ENCODE assay signal across 36 cellular contexts in the genomic region with DNA sequence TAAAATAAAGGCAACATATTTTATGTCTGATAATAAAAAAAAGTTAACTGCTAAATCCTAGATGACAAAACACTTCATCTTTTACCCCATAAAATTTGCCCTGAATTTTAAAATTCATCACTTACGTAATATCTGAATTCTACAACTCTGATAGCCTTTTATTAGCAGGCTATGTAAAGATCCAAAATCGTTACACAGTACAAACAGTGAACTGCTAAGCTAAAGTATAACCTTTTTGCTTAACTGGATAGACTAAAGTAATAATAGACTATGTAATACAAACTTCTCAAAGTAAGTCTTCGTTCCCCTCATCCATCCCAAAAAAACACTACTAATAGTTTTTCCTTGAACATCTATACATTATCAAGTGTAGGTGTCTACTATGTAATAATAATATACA.
"Had no signal": no experiment of that assay in that cellular context is flagged by ENCODE, and none has a peak within 500 bp of the region (broad histone marks: within the 10 kb centered on the region; RNA-seq: fewer than 3 reads in every experiment).

No MANE protein-coding gene starts in this region.

- H3K9me3 Mint-ChIP-seq: activated CD4-positive, alpha-beta memory T cell treated with anti-CD3 and anti-CD28 coated beads for 36 hours; activated CD4-positive, alpha-beta T cell treated with anti-CD3 and anti-CD28 coated beads, Interleukin-2, amount 10 ng/mL, durations not matched to agents 24 days and 14 days; activated naive CD4-positive, alpha-beta T cell treated with anti-CD3 and anti-CD28 coated beads for 36 hours; activated naive CD4-positive, alpha-beta T cell treated with anti-CD3 and anti-CD28 coated beads, Interleukin-2, amount 50 U/mL, for 24 hours; activated naive CD8-positive, alpha-beta T cell treated with anti-CD3 and anti-CD28 coated beads for 36 hours; activated naive CD8-positive, alpha-beta T cell treated with anti-CD3 and anti-CD28 coated beads, Interleukin-2, amount 50 U/mL, for 24 hours; activated T-helper 1 cell treated with anti-CD3 and anti-CD28 coated beads, Interleukin-12 subunit alpha, Interleukin-12 subunit beta, Interleukin-2, Interleukin-4 antibody, amounts not matched to agents 30 ng/mL and 10 ng/mL and 1 ng/mL, durations not matched to agents 14 hours and 24 hours and 36 hours; activated T-helper 2 cell treated with anti-CD3 and anti-CD28 coated beads, Interferon-gamma antibody, Interleukin-2, Interleukin-4, amounts not matched to agents 10 μg/mL and 5 μg/mL and 100 μg/mL, durations not matched to agents 14 hours and 24 hours and 36 hours; brain; dendritic cell treated with granulocyte-macrophage colony-stimulating factor and Interleukin-4, amounts not matched to agents 40 ng/mL and 50 ng/mL, for 4 days; endodermal cell; T-helper 2 cell treated with Interferon-gamma antibody and Interleukin-4, amounts not matched to agents 5 μg/mL and 100 μg/mL, for 36 hours had no signal

- H3K9me3 ChIP-seq: adrenal gland, ascending aorta, breast epithelium had no signal

- H3K36me3 Mint-ChIP-seq: activated CD4-positive, alpha-beta memory T cell treated with anti-CD3 and anti-CD28 coated beads for 36 hours; activated CD8-positive, alpha-beta memory T cell treated with anti-CD3 and anti-CD28 coated beads, Interleukin-2, amount 10 ng/mL, durations not matched to agents 7 days and 5 days; activated naive CD4-positive, alpha-beta T cell treated with anti-CD3 and anti-CD28 coated beads, Interleukin-2, amount 50 U/mL, for 24 hours; activated naive CD8-positive, alpha-beta T cell treated with anti-CD3 and anti-CD28 coated beads for 36 hours had no signal

- H3K4me3 ChIP-seq: adrenal gland, ascending aorta, breast epithelium, cardiac muscle cell, coronary artery, dorsolateral prefrontal cortex had no signal

- H3K36me3 ChIP-seq: adrenal gland, ascending aorta, breast epithelium, cardiac muscle cell had no signal

- H3K27me3 Mint-ChIP-seq: activated CD4-positive, alpha-beta T cell treated with anti-CD3 and anti-CD28 coated beads for 36 hours; activated CD4-positive, alpha-beta T cell treated with anti-CD3 and anti-CD28 coated beads, Interleukin-2, amount 10 ng/mL, durations not matched to agents 24 days and 14 days; activated naive CD4-positive, alpha-beta T cell treated with anti-CD3 and anti-CD28 coated beads, Interleukin-2, amount 50 U/mL, for 24 hours; activated naive CD8-positive, alpha-beta T cell treated with anti-CD3 and anti-CD28 coated beads for 36 hours; activated naive CD8-positive, alpha-beta T cell treated with anti-CD3 and anti-CD28 coated beads, Interleukin-2, amount 50 U/mL, for 24 hours; brain; dendritic cell treated with granulocyte-macrophage colony-stimulating factor and Interleukin-4, amounts not matched to agents 40 ng/mL and 50 ng/mL, for 4 days had no signal

- H3K27me3 ChIP-seq: adrenal gland, ascending aorta, breast epithelium, cardiac muscle cell, dorsolateral prefrontal cortex had no signal

- DNase-seq: activated CD4-positive, alpha-beta memory T cell treated with anti-CD3 and anti-CD28 coated beads for 36 hours; activated CD4-positive, alpha-beta T cell treated with anti-CD3 and anti-CD28 coated beads for 36 hours; activated CD4-positive, alpha-beta T cell treated with anti-CD3 and anti-CD28 coated beads, Interleukin-2, amount 10 ng/mL, durations not matched to agents 24 days and 14 days; activated CD4-positive, CD25-positive, alpha-beta regulatory T cell; activated CD4-positive, CD25-positive, alpha-beta regulatory T cell treated with anti-CD3 and anti-CD28 coated beads, Interleukin-2, amount 50 U/mL, for 72 hours; activated CD8-positive, alpha-beta memory T cell treated with anti-CD3 and anti-CD28 coated beads, Interleukin-2, amount 10 ng/mL, durations not matched to agents 7 days and 5 days; activated CD8-positive, alpha-beta memory T cell treated with anti-CD3 and anti-CD28 coated beads, Interleukin-2, amount 50 U/mL, for 4 hours; activated CD8-positive, alpha-beta T cell treated with anti-CD3 and anti-CD28 coated beads, Interleukin-2, amount 10 ng/mL, durations not matched to agents 7 days and 5 days; activated effector memory CD4-positive, alpha-beta T cell treated with anti-CD3 and anti-CD28 coated beads, Interleukin-2, amount 50 U/mL, for 16 hours; activated naive CD4-positive, alpha-beta T cell treated with anti-CD3 and anti-CD28 coated beads for 36 hours; activated naive CD8-positive, alpha-beta T cell treated with anti-CD3 and anti-CD28 coated beads for 36 hours; activated naive CD8-positive, alpha-beta T cell treated with anti-CD3 and anti-CD28 coated beads, Interleukin-2, amount 50 U/mL, for 24 hours; activated T-cell treated with anti-CD3 and anti-CD28 coated beads, Interleukin-2, amount 50 U/mL, for 1 hour; activated T-cell treated with anti-CD3 and anti-CD28 coated beads, Interleukin-2, amount 50 U/mL, for 48 hours; adrenal gland; amygdala; central memory CD4-positive, alpha-beta T cell; cerebellar nuclear complex; dorsolateral prefrontal cortex; effector memory CD4-positive, alpha-beta T cell; endodermal cell; foreskin fibroblast; T-helper 1 cell; T-helper 17 cell; T1000 had no signal

- H3K27ac Mint-ChIP-seq: activated CD4-positive, alpha-beta memory T cell treated with anti-CD3 and anti-CD28 coated beads for 36 hours; activated CD4-positive, alpha-beta T cell treated with anti-CD3 and anti-CD28 coated beads for 36 hours; activated CD4-positive, alpha-beta T cell treated with anti-CD3 and anti-CD28 coated beads, Interleukin-2, amount 10 ng/mL, durations not matched to agents 24 days and 14 days; activated CD8-positive, alpha-beta memory T cell treated with anti-CD3 and anti-CD28 coated beads, Interleukin-2, amount 10 ng/mL, durations not matched to agents 7 days and 5 days; activated CD8-positive, alpha-beta T cell treated with anti-CD3 and anti-CD28 coated beads, Interleukin-2, amount 10 ng/mL, durations not matched to agents 7 days and 5 days; activated naive CD4-positive, alpha-beta T cell treated with anti-CD3 and anti-CD28 coated beads for 36 hours; activated naive CD4-positive, alpha-beta T cell treated with anti-CD3 and anti-CD28 coated beads, Interleukin-2, amount 50 U/mL, for 24 hours; activated naive CD8-positive, alpha-beta T cell treated with anti-CD3 and anti-CD28 coated beads for 36 hours; activated naive CD8-positive, alpha-beta T cell treated with anti-CD3 and anti-CD28 coated beads, Interleukin-2, amount 50 U/mL, for 24 hours; activated T-helper 1 cell treated with anti-CD3 and anti-CD28 coated beads, Interleukin-12 subunit alpha, Interleukin-12 subunit beta, Interleukin-2, Interleukin-4 antibody, amounts not matched to agents 30 ng/mL and 10 ng/mL and 1 ng/mL, durations not matched to agents 14 hours and 24 hours and 36 hours; activated T-helper 2 cell treated with anti-CD3 and anti-CD28 coated beads, Interferon-gamma antibody, Interleukin-2, Interleukin-4, amounts not matched to agents 10 μg/mL and 5 μg/mL and 100 μg/mL, durations not matched to agents 14 hours and 24 hours and 36 hours; dendritic cell treated with granulocyte-macrophage colony-stimulating factor and Interleukin-4, amounts not matched to agents 40 ng/mL and 50 ng/mL, for 4 days; T-helper 17 cell; T-helper 2 cell treated with Interferon-gamma antibody and Interleukin-4, amounts not matched to agents 5 μg/mL and 100 μg/mL, for 36 hours had no signal

- ATAC-seq: activated CD4-positive, alpha-beta T cell treated with anti-CD3 and anti-CD28 coated beads for 36 hours; activated CD8-positive, alpha-beta memory T cell treated with anti-CD3 and anti-CD28 coated beads, Interleukin-2, amount 10 ng/mL, durations not matched to agents 7 days and 5 days; activated CD8-positive, alpha-beta T cell treated with anti-CD3 and anti-CD28 coated beads, Interleukin-2, amount 10 ng/mL, durations not matched to agents 7 days and 5 days; activated naive CD8-positive, alpha-beta T cell treated with anti-CD3 and anti-CD28 coated beads, Interleukin-2, amount 50 U/mL, for 24 hours; esophagus mucosa; T-helper 17 cell had no signal

- H3K4me3 Mint-ChIP-seq: activated CD4-positive, alpha-beta memory T cell treated with anti-CD3 and anti-CD28 coated beads for 36 hours; activated CD4-positive, alpha-beta T cell treated with anti-CD3 and anti-CD28 coated beads for 36 hours; activated CD4-positive, alpha-beta T cell treated with anti-CD3 and anti-CD28 coated beads, Interleukin-2, amount 10 ng/mL, durations not matched to agents 24 days and 14 days; activated CD8-positive, alpha-beta memory T cell treated with anti-CD3 and anti-CD28 coated beads, Interleukin-2, amount 10 ng/mL, durations not matched to agents 7 days and 5 days; activated CD8-positive, alpha-beta T cell treated with anti-CD3 and anti-CD28 coated beads, Interleukin-2, amount 10 ng/mL, durations not matched to agents 7 days and 5 days; activated naive CD4-positive, alpha-beta T cell treated with anti-CD3 and anti-CD28 coated beads for 36 hours; activated naive CD4-positive, alpha-beta T cell treated with anti-CD3 and anti-CD28 coated beads, Interleukin-2, amount 50 U/mL, for 24 hours; activated naive CD8-positive, alpha-beta T cell treated with anti-CD3 and anti-CD28 coated beads for 36 hours; activated naive CD8-positive, alpha-beta T cell treated with anti-CD3 and anti-CD28 coated beads, Interleukin-2, amount 50 U/mL, for 24 hours; activated T-helper 1 cell treated with anti-CD3 and anti-CD28 coated beads, Interleukin-12 subunit alpha, Interleukin-12 subunit beta, Interleukin-2, Interleukin-4 antibody, amounts not matched to agents 30 ng/mL and 10 ng/mL and 1 ng/mL, durations not matched to agents 14 hours and 24 hours and 36 hours; brain; dendritic cell treated with granulocyte-macrophage colony-stimulating factor and Interleukin-4, amounts not matched to agents 40 ng/mL and 50 ng/mL, for 4 days; endodermal cell; T-helper 17 cell; T-helper 2 cell treated with Interferon-gamma antibody and Interleukin-4, amounts not matched to agents 5 μg/mL and 100 μg/mL, for 36 hours had no signal

- H3K27ac ChIP-seq: adrenal gland, ascending aorta, breast epithelium, cardiac muscle cell, coronary artery, dorsolateral prefrontal cortex had no signal

- H3K4me1 Mint-ChIP-seq: activated CD4-positive, alpha-beta T cell treated with anti-CD3 and anti-CD28 coated beads for 36 hours; activated CD4-positive, alpha-beta T cell treated with anti-CD3 and anti-CD28 coated beads, Interleukin-2, amount 10 ng/mL, durations not matched to agents 24 days and 14 days; activated CD8-positive, alpha-beta memory T cell treated with anti-CD3 and anti-CD28 coated beads, Interleukin-2, amount 10 ng/mL, durations not matched to agents 7 days and 5 days; activated naive CD8-positive, alpha-beta T cell treated with anti-CD3 and anti-CD28 coated beads for 36 hours; T-helper 17 cell had no signal
